Comparison of ENCODE assay signal across 9 cellular contexts in genomic region chr2:129253461-129253812, GRCh38.
DNase-seq lines count a peak whose midpoint lies in the region; ATAC-seq, FAIRE-seq and TF ChIP-seq lines count a peak whose summit lies in the region.
"Had no signal": no experiment of that assay in that cellular context is flagged by ENCODE, and none has a peak within 500 bp of the region (broad histone marks: within the 10 kb centered on the region; RNA-seq: fewer than 3 reads in every experiment).

No MANE protein-coding gene starts in this region.

- H3K27me3 Mint-ChIP-seq in Caco-2 (ENCODE audit: insufficient read depth, unreplicated experiment), result peaks cover 9% of the 10 kb centered on the region
- H3K27me3 Mint-ChIP-seq in CD8-positive, alpha-beta T cell (ENCODE audit: low read depth), result no peaks in the 10 kb centered on the region

- no peaks in the 10 kb centered on the region for H4K20me1 ChIP-seq in HepG2 (ENCODE audit: insufficient read depth, low read length)

- ATAC-seq in HepG2, result peak; percentile 93
- no peak for ATAC-seq in GM18861 (IDR thresholded peaks at IDR 0.05; ENCODE audit: unreplicated experiment)
- no peak for ATAC-seq in CD8-positive, alpha-beta T cell

- CTCF ChIA-PET in Caco-2 (lab: Charles Lee), result no interaction called here
- CTCF ChIA-PET in HepG2 (lab: Yijun Ruan, JAX; ENCODE audit: low intra/inter-chr PET ratio, low total read pairs), result no interaction called here
- CTCF ChIA-PET in CD8-positive, alpha-beta T cell (lab: Charles Lee), result no interaction called here

- no peaks in the 10 kb centered on the region for H3K36me3 ChIP-seq in Caco-2 (ENCODE audit: control insufficient read depth, insufficient read depth, low read length)
- H3K36me3 ChIP-seq in HepG2 (replicated peaks in 1 of 2; ENCODE audit: control insufficient read depth in 1 of 2, insufficient read depth in 2 of 2, low read length in 2 of 2), result no peaks in the 10 kb centered on the region
- H3K36me3 ChIP-seq in CD8-positive, alpha-beta T cell (ENCODE audit: insufficient read depth, low read length), result no peaks in the 10 kb centered on the region

- TF ChIP-seq POLR2A in HepG2 (IDR thresholded peaks at IDR 0.05; ENCODE audit: insufficient read depth in 1 of 2, low read depth in 2 of 2, low read length in 2 of 2), result no peak

- peak; percentile 43 to 52 for TF ChIP-seq CTCF in Caco-2 (IDR thresholded peaks at IDR 0.05; ENCODE audit: insufficient read depth in 1 of 2, low read depth in 1 of 2, low read length in 1 of 2, severe bottlenecking in 1 of 2, unreplicated experiment in 1 of 2)
- peak; percentile 67 for TF ChIP-seq CTCF in LNCAP (IDR thresholded peaks at IDR 0.05)
- TF ChIP-seq CTCF in astrocyte of the spinal cord (IDR thresholded peaks at IDR 0.05; ENCODE audit: low read depth, low read length), result peak; percentile 1
- TF ChIP-seq CTCF in HepG2 (CRISPR knock-in tag; IDR thresholded peaks at IDR 0.05), result peak; percentile 41
- TF ChIP-seq CTCF in CD8-positive, alpha-beta T cell (IDR thresholded peaks at IDR 0.05), result no peak

- no peak overlapping the region for H3K4me3 Mint-ChIP-seq in Caco-2 (ENCODE audit: unreplicated experiment)
- H3K4me3 Mint-ChIP-seq in CD8-positive, alpha-beta T cell, result no peak overlapping the region

- H3K4me1 ChIP-seq in Caco-2 (no peaks in the 10 kb centered on the region), HepG2 (ENCODE audit: insufficient read depth, low read length) (no peaks in the 10 kb centered on the region)
- no peaks in the 10 kb centered on the region for H3K4me1 ChIP-seq in CD8-positive, alpha-beta T cell (ENCODE audit: insufficient read depth, low read length)

- WGBS in HepG2 (ENCODE audit: low lambda C conversion rate), result 15% methylated on average over 5 of the region's 5 CpGs

- in situ Hi-C loops in astrocyte of the spinal cord (cut with HindIII; ENCODE audit: low sequenced_read_pairs), result no loop called here
- in situ Hi-C loops in HepG2 (cut with HindIII; ENCODE audit: extremely low pct_ligation_motif_present, low pct_unique_long_range_greater_than_20kb), result no loop called here

- POLR2A ChIA-PET in Caco-2 (lab: Charles Lee) (no interaction called here), HepG2 (lab: Yijun Ruan, JAX) (no interaction called here)
- POLR2A ChIA-PET in CD8-positive, alpha-beta T cell (lab: Charles Lee), result no interaction called here

- no peak overlapping the region for H3K4me2 ChIP-seq in HepG2 (ENCODE audit: low read depth, low read length)

- BruUV-seq in Caco-2 (replicated peaks; lab: Mats Ljungman, UMichigan) (no TSS peak), HepG2 (replicated peaks; lab: Mats Ljungman, UMichigan) (no TSS peak)

- H3K4me1 Mint-ChIP-seq in Caco-2 (ENCODE audit: low read depth, unreplicated experiment), result no peaks in the 10 kb centered on the region
- no peaks in the 10 kb centered on the region for H3K4me1 Mint-ChIP-seq in CD8-positive, alpha-beta T cell (ENCODE audit: low read depth)

- H3K9me3 Mint-ChIP-seq in Caco-2 (ENCODE audit: unreplicated experiment), result peaks cover 22% of the 10 kb centered on the region
- peaks cover 4% of the 10 kb centered on the region for H3K9me3 Mint-ChIP-seq in CD8-positive, alpha-beta T cell

- H3K36me3 Mint-ChIP-seq in Caco-2 (ENCODE audit: insufficient read depth, unreplicated experiment), result no peaks in the 10 kb centered on the region
- H3K36me3 Mint-ChIP-seq in CD8-positive, alpha-beta T cell, result no peaks in the 10 kb centered on the region

- no peaks in the 10 kb centered on the region for H3K27me3 ChIP-seq in Caco-2 (replicated peaks; ENCODE audit: control insufficient read depth, insufficient read depth, low read length)
- H3K27me3 ChIP-seq in HepG2 (ENCODE audit: control insufficient read depth in 1 of 2, insufficient read depth in 2 of 2, low read length in 2 of 2), result no peaks in the 10 kb centered on the region
- H3K27me3 ChIP-seq in CD8-positive, alpha-beta T cell (ENCODE audit: insufficient read depth, low read length), result no peaks in the 10 kb centered on the region

- H3K9me3 ChIP-seq in Caco-2, result no peaks in the 10 kb centered on the region; the same call in 1 of the 2 replicates
- peaks cover 19% of the 10 kb centered on the region for H3K9me3 ChIP-seq in HepG2 (ENCODE audit: low read length)
- no peaks in the 10 kb centered on the region for H3K9me3 ChIP-seq in CD8-positive, alpha-beta T cell (ENCODE audit: low read length)

- no peak for TF ChIP-seq RAD21 in HepG2 (CRISPR knock-in tag; IDR thresholded peaks at IDR 0.05)

- no peak overlapping the region for H2AFZ ChIP-seq in HepG2 (ENCODE audit: low read length)

- no peak overlapping the region for H3K4me3 ChIP-seq in Caco-2 (ENCODE audit: low read depth, low read length)
- H3K4me3 ChIP-seq in astrocyte of the spinal cord (ENCODE audit: low read depth, low read length), result no peak overlapping the region
- no peak overlapping the region for H3K4me3 ChIP-seq in HepG2 (replicated peaks in 1 of 3; ENCODE audit: insufficient read depth in 1 of 3, low read depth in 2 of 3, low read length in 3 of 3)
- no peak overlapping the region for H3K4me3 ChIP-seq in CD8-positive, alpha-beta T cell (ENCODE audit: low read depth, low read length)

- no peak overlapping the region for H3K27ac ChIP-seq in HepG2 (ENCODE audit: extremely low read length, insufficient read depth, low read length)
- H3K27ac ChIP-seq in CD8-positive, alpha-beta T cell (ENCODE audit: low read depth, low read length), result no peak overlapping the region

- H3K9ac ChIP-seq in HepG2 (ENCODE audit: insufficient read depth, low read depth, low read length), result no peak overlapping the region

- no peak overlapping the region for H3K27ac Mint-ChIP-seq in Caco-2 (ENCODE audit: unreplicated experiment)
- no peak overlapping the region for H3K27ac Mint-ChIP-seq in CD8-positive, alpha-beta T cell

- TF ChIP-seq EP300 in HepG2 (IDR thresholded peaks at IDR 0.05; ENCODE audit: low read depth in 2 of 2, low read length in 2 of 2) (no peak), HepG2 (CRISPR knock-in tag; IDR thresholded peaks at IDR 0.05; ENCODE audit: borderline replicate concordance) (no peak)

- H3K79me2 ChIP-seq in HepG2 (ENCODE audit: insufficient read depth, low read length), result no peaks in the 10 kb centered on the region

- intact Hi-C loops in Caco-2 (cut with micrococcal nuclease; ENCODE audit: unreplicated experiment), result no loop called here
- intact Hi-C loops in HepG2 (cut with micrococcal nuclease; ENCODE audit: unreplicated experiment), result no loop called here
- intact Hi-C loops in CD8-positive, alpha-beta T cell (cut with DNase I, micrococcal nuclease), result no loop called here

- DNase-seq in Caco-2 (peak in 1 of 2 experiments; percentile 24), astrocyte of the spinal cord (ENCODE audit: low read depth, low spot score) (no peak), HepG2 (ENCODE audit: low spot score) (no peak), activated gamma-delta T cell (lab: John Stamatoyannopoulos, UW) (no peak), activated T-cell treated with anti-CD3 and anti-CD28 coated beads for 4 hours (no peak)
- DNase-seq in CD8-positive, alpha-beta T cell, result no peak

- FAIRE-seq in HepG2 (lab: Jason Lieb, UNC), result peak; percentile 18
- FAIRE-seq: D721Med had no signal

TF ChIP-seq in HepG2, 621 proteins besides CTCF, POLR2A, EP300 and RAD21:
- no peak for TF ChIP-seq CERS6 (CRISPR knock-in tag; IDR thresholded peaks at IDR 0.05)
- TF ChIP-seq SMC3 (IDR thresholded peaks at IDR 0.05; ENCODE audit: low read length), result 0 out of 2 replicates have a peak, but pooled peaks have one; percentile 8
- TF ChIP-seq GMEB1 (CRISPR knock-in tag; IDR thresholded peaks at IDR 0.05; ENCODE audit: borderline replicate concordance), result no peak
- TF ChIP-seq ZNF749 (CRISPR knock-in tag; IDR thresholded peaks at IDR 0.05; ENCODE audit: borderline replicate concordance), result no peak
- TF ChIP-seq POGZ (CRISPR knock-in tag; IDR thresholded peaks at IDR 0.05), result no peak
- TF ChIP-seq MXI1 (IDR thresholded peaks at IDR 0.05; ENCODE audit: borderline replicate concordance, low read depth, low read length), result no peak
- TF ChIP-seq STAG1 (CRISPR knock-in tag; IDR thresholded peaks at IDR 0.05), result peak; percentile 50
